25 cellular contexts compared by ENCODE assay signal in genomic region chr2:45121236-45121927, GRCh38.
A peak's percentile ranks its signal among the peaks of the same experiment; 100 is the strongest.
DNase-seq lines count a peak whose midpoint lies in the region; ATAC-seq, FAIRE-seq and TF ChIP-seq lines count a peak whose summit lies in the region.
"Had no signal": no experiment of that assay in that cellular context is flagged by ENCODE, and none has a peak within 500 bp of the region (broad histone marks: within the 10 kb centered on the region; RNA-seq: fewer than 3 reads in every experiment).

No MANE protein-coding gene starts in this region.

- H3K4me3 ChIP-seq in right atrium auricular region (no peak overlapping the region), upper lobe of right lung (no peak overlapping the region)
- H3K4me3 ChIP-seq: BLaER1, sigmoid colon had no signal

- ATAC-seq in upper lobe of right lung, result peak; percentile 48
- no peak for ATAC-seq in GM21717 (IDR thresholded peaks at IDR 0.05; ENCODE audit: unreplicated experiment)
- ATAC-seq: activated CD8-positive, alpha-beta T cell treated with anti-CD3 and anti-CD28 coated beads for 36 hours; esophagus mucosa; HCT116 had no signal

- H3K4me1 ChIP-seq in right atrium auricular region (no peaks in the 10 kb centered on the region), upper lobe of right lung (no peaks in the 10 kb centered on the region)
- H3K4me1 ChIP-seq: BLaER1, sigmoid colon had no signal

- H3K36me3 ChIP-seq in right atrium auricular region (no peaks in the 10 kb centered on the region), upper lobe of right lung (no peaks in the 10 kb centered on the region)
- H3K36me3 ChIP-seq: BLaER1, sigmoid colon had no signal

- H3K27me3 Mint-ChIP-seq in chondrocyte (ENCODE audit: low read depth), result no peaks in the 10 kb centered on the region
- H3K27me3 Mint-ChIP-seq: activated CD8-positive, alpha-beta T cell treated with anti-CD3 and anti-CD28 coated beads for 36 hours; stimulated activated naive CD8-positive, alpha-beta T cell treated with anti-CD3 and anti-CD28 coated beads, Interleukin-15, Interleukin-2, amounts not matched to agents 100 ng/mL and 50 ng/mL, for 24 hours had no signal

- H3K9me3 ChIP-seq in right atrium auricular region (no peaks in the 10 kb centered on the region), upper lobe of right lung (no peaks in the 10 kb centered on the region)
- H3K9me3 ChIP-seq: BLaER1, sigmoid colon had no signal

- peak overlapping the region; percentile 52 for H3K27ac Mint-ChIP-seq in chondrocyte (ENCODE audit: unreplicated experiment)
- H3K27ac Mint-ChIP-seq: activated CD8-positive, alpha-beta T cell treated with anti-CD3 and anti-CD28 coated beads for 36 hours; activated naive CD8-positive, alpha-beta T cell treated with anti-CD3 and anti-CD28 coated beads, Interleukin-2, amount 10 ng/mL, durations not matched to agents 7 days and 5 days; IgD-negative memory B cell; stimulated activated naive CD8-positive, alpha-beta T cell treated with anti-CD3 and anti-CD28 coated beads, Interleukin-15, Interleukin-2, amounts not matched to agents 100 ng/mL and 50 ng/mL, for 24 hours had no signal

- no peaks in the 10 kb centered on the region for H3K27me3 ChIP-seq in right atrium auricular region
- H3K27me3 ChIP-seq in upper lobe of right lung, result no peaks in the 10 kb centered on the region
- H3K27me3 ChIP-seq: BLaER1, sigmoid colon had no signal

- H3K27ac ChIP-seq in right atrium auricular region (no peak overlapping the region), upper lobe of right lung (no peak overlapping the region)
- H3K27ac ChIP-seq: BLaER1, sigmoid colon had no signal

- DNase-seq in right atrium auricular region (ENCODE audit: low spot score) (peak; percentile 4), cardiac septum (ENCODE audit: low spot score) (no peak), NCI-H524 (lab: John Stamatoyannopoulos, UW) (peak; percentile 51 to 56), chondrocyte (ENCODE audit: low spot score) (no peak), upper lobe of right lung (no peak), GM19239 (ENCODE audit: insufficient read length, low spot score) (no peak), NCI-H146 (lab: John Stamatoyannopoulos, UW) (no peak)
- DNase-seq: activated CD4-positive, alpha-beta T cell treated with anti-CD3 and anti-CD28 coated beads for 1 hour; activated CD8-positive, alpha-beta T cell treated with anti-CD3 and anti-CD28 coated beads for 36 hours; activated effector memory CD4-positive, alpha-beta T cell treated with anti-CD3 and anti-CD28 coated beads, Interleukin-2, amount 50 U/mL, for 16 hours; activated naive CD8-positive, alpha-beta T cell treated with anti-CD3 and anti-CD28 coated beads, Interleukin-2, amount 10 ng/mL, durations not matched to agents 7 days and 5 days; COR-L47; effector CD8-positive, alpha-beta T cell; NCI-H1105 treated with DMSO at 0.1 percent for 48 hours; NCI-H2171; SHP77 treated with DMSO at 0.1 percent for 48 hours; sigmoid colon; T-helper 1 cell had no signal

- no peaks in the 10 kb centered on the region for H3K9me3 Mint-ChIP-seq in chondrocyte (ENCODE audit: low read depth)
- H3K9me3 Mint-ChIP-seq: activated CD8-positive, alpha-beta T cell treated with anti-CD3 and anti-CD28 coated beads for 36 hours; IgD-negative memory B cell; stimulated activated naive CD8-positive, alpha-beta T cell treated with anti-CD3 and anti-CD28 coated beads, Interleukin-15, Interleukin-2, amounts not matched to agents 100 ng/mL and 50 ng/mL, for 24 hours had no signal

- intact Hi-C loops in cardiac septum (cut with DNase I), result no loop called here
- intact Hi-C loops in upper lobe of right lung (cut with DNase I), result no loop called here

- no peak overlapping the region for H3K4me3 Mint-ChIP-seq in chondrocyte (ENCODE audit: unreplicated experiment)
- H3K4me3 Mint-ChIP-seq: activated CD8-positive, alpha-beta T cell treated with anti-CD3 and anti-CD28 coated beads for 36 hours; activated naive CD8-positive, alpha-beta T cell treated with anti-CD3 and anti-CD28 coated beads, Interleukin-2, amount 10 ng/mL, durations not matched to agents 7 days and 5 days; IgD-negative memory B cell; stimulated activated naive CD8-positive, alpha-beta T cell treated with anti-CD3 and anti-CD28 coated beads, Interleukin-15, Interleukin-2, amounts not matched to agents 100 ng/mL and 50 ng/mL, for 24 hours had no signal

- TF ChIP-seq CTCF in right atrium auricular region (IDR thresholded peaks at IDR 0.05) (no peak), chondrocyte (IDR thresholded peaks at IDR 0.05) (no peak), upper lobe of right lung (IDR thresholded peaks at IDR 0.05) (no peak)

- H3K4me1 Mint-ChIP-seq in chondrocyte (ENCODE audit: low read depth), result peaks cover 29% of the 10 kb centered on the region
- H3K4me1 Mint-ChIP-seq: activated naive CD8-positive, alpha-beta T cell treated with anti-CD3 and anti-CD28 coated beads, Interleukin-2, amount 10 ng/mL, durations not matched to agents 7 days and 5 days; IgD-negative memory B cell had no signal

- no peaks in the 10 kb centered on the region for H3K36me3 Mint-ChIP-seq in chondrocyte (ENCODE audit: low read depth)
- H3K36me3 Mint-ChIP-seq: activated naive CD8-positive, alpha-beta T cell treated with anti-CD3 and anti-CD28 coated beads, Interleukin-2, amount 10 ng/mL, durations not matched to agents 7 days and 5 days; IgD-negative memory B cell had no signal

- FAIRE-seq in GM19239 (lab: Jason Lieb, UNC), result no peak
- FAIRE-seq: frontal cortex had no signal

Comparison
In these comparisons a context has a peak if more than half of its experiments do, and no peak if none do; other contexts are left out.
1. DNase-seq: peak in right atrium auricular region (single experiment) and NCI-H524 (2 of 2); none in cardiac septum (single experiment), chondrocyte (single experiment), upper lobe of right lung (single experiment), GM19239 (single experiment) and NCI-H146 (single experiment).